Comparison of ENCODE assay signal across 8 cellular contexts in the genomic region with DNA sequence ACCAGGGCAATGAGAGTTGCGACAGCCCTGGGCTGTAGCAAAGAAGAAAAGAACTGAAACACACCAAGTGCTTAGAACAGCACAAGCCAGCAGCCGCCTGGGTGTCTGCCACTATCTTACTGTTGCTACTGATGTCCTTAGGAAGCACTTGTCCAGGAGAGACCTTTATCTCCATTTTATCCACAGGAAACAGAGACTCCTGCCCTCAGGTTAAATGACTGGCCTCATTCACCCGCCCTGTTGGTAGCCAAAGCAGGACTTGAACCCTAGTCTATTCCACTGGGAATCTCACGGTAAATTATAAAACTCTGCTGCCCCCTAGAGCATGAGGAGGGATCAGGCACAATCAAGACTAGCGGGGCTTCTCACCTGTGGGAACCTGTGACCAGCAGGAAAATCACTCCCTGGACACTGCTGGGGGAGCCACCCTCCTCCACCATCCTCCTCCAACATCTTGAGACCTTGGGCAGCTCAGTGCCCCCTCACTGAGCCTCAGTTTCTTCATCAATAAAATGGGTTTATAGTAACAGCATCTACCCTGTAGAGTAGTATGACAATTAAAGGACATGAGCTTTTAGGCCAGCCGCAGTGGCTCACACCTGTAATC. TPM values are rescaled to one million over a fixed set of nuclear protein-coding genes. Genes with fewer than 3 reads are reported as not detected.
DNase-seq lines count a peak whose midpoint lies in the region; ATAC-seq and TF ChIP-seq lines count a peak whose summit lies in the region.

No MANE protein-coding gene starts in this region.

- H3K4me3 ChIP-seq in NB4 (ENCODE audit: low read depth, low read length) = no peak overlapping the region
- H3K4me3 ChIP-seq in sigmoid colon = no peak overlapping the region

- H3K4me1 ChIP-seq in foreskin keratinocyte (no peaks in the 10 kb centered on the region), sigmoid colon (no peaks in the 10 kb centered on the region)

- peak; percentile 68 for ATAC-seq in foreskin keratinocyte

- intact Hi-C loops in sigmoid colon (cut with DNase I) = loop anchor here (1.0 to 10.0 kb wide), 2 partner anchors 94 to 415 kb away; no protein-coding TSS in a partner anchor

- TF ChIP-seq EP300 in sigmoid colon (IDR thresholded peaks at IDR 0.05) = no peak

- TF ChIP-seq CTCF in NB4 (IDR thresholded peaks at IDR 0.05; ENCODE audit: low read depth, low read length) = peak; percentile 93
- peak; percentile 74 for TF ChIP-seq CTCF in foreskin keratinocyte (conservative IDR thresholded peaks at IDR 0.05)
- TF ChIP-seq CTCF in sigmoid colon (IDR thresholded peaks at IDR 0.05) = peak in 3 of 4 experiments; percentile 50 to 67 (median 55)

- peak; percentile 18 for DNase-seq in activated naive CD4-positive, alpha-beta T cell treated with Interleukin-2 at 50 U/mL for 16 hours
- no peak for DNase-seq in activated naive CD4-positive, alpha-beta T cell treated with anti-CD3 and anti-CD28 coated beads, Interleukin-2, amount 50 U/mL, for 16 hours
- DNase-seq in NB4 (ENCODE audit: low read depth) (peak; percentile 84), foreskin keratinocyte (peak in 1 of 2 donors; percentile 30), sigmoid colon (no peak)
- peak; percentile 37 for DNase-seq in activated CD4-positive, alpha-beta T cell treated with anti-CD3 and anti-CD28 coated beads for 48 hours
- no peak for DNase-seq in activated CD4-positive, CD25-positive, alpha-beta regulatory T cell treated with anti-CD3 and anti-CD28 coated beads, Interleukin-2, amount 50 U/mL, for 72 hours
- no peak for DNase-seq in stimulated activated naive CD4-positive, alpha-beta T cell treated with Interleukin-2 at 50 U/mL for 16 hours (lab: John Stamatoyannopoulos, UW)

- H3K27ac ChIP-seq in foreskin keratinocyte (no peak overlapping the region), sigmoid colon (peak overlapping the region in 1 of 4 donors; percentile 4)

- H3K27me3 ChIP-seq in foreskin keratinocyte = no peaks in the 10 kb centered on the region
- H3K27me3 ChIP-seq in sigmoid colon = no peaks in the 10 kb centered on the region

- WGBS in sigmoid colon, 2 donors = 49 to 60% methylated on average over 6 of the region's 6 CpGs

- no peaks in the 10 kb centered on the region for H3K9me3 ChIP-seq in sigmoid colon

- H3K36me3 ChIP-seq in sigmoid colon = no peaks in the 10 kb centered on the region

- TF ChIP-seq POLR2A in NB4 (IDR thresholded peaks at IDR 0.05; ENCODE audit: extremely low read depth, insufficient read length) = no peak
- TF ChIP-seq POLR2A in sigmoid colon (IDR thresholded peaks at IDR 0.05) = no peak

RNA-seq across cellular contexts. Expression of gene TESC, which starts 20.5 kb away (rescaled TPM):
- total RNA-seq in foreskin keratinocyte (not detected in 2 replicates), sigmoid colon (1 to 10 TPM in 3 of 4 donors, under 1 TPM in 1; 0.81 to 7.8 (median 3.5) TPM)
- polyA plus RNA-seq in foreskin keratinocyte (0.13 TPM in 1 of 2 replicates, not detected in the other), sigmoid colon (1 to 10 TPM in 2 of 3 donors, under 1 TPM in 1; 0.92 to 6.7 (median 4.8) TPM)

Comparison
In these comparisons a context has a peak if more than half of its experiments do, and no peak if none do; other contexts are left out.
1. DNase-seq: peak in activated naive CD4-positive, alpha-beta T cell treated with Interleukin-2 at 50 U/mL for 16 hours (single experiment), NB4 (single experiment) and activated CD4-positive, alpha-beta T cell treated with anti-CD3 and anti-CD28 coated beads for 48 hours (single experiment); none in activated naive CD4-positive, alpha-beta T cell treated with anti-CD3 and anti-CD28 coated beads, Interleukin-2, amount 50 U/mL, for 16 hours (single experiment), sigmoid colon (single experiment), activated CD4-positive, CD25-positive, alpha-beta regulatory T cell treated with anti-CD3 and anti-CD28 coated beads, Interleukin-2, amount 50 U/mL, for 72 hours (single experiment) and stimulated activated naive CD4-positive, alpha-beta T cell treated with Interleukin-2 at 50 U/mL for 16 hours (single experiment).
2. Peak in every context shown above with its lines, with median percentiles within 50 percentile points of each other: CTCF ChIP-seq.